8 cellular contexts compared by ENCODE assay signal in genomic region chr3:186002884-186003472, GRCh38.
DNase-seq lines count a peak whose midpoint lies in the region; ATAC-seq and TF ChIP-seq lines count a peak whose summit lies in the region.

No MANE protein-coding gene starts in this region.

- 43% methylated on average over 3 of the region's 3 CpGs for WGBS in mammary epithelial cell (ENCODE audit: low coverage, missing lambda C conversion rate)

- H3K36me3 Mint-ChIP-seq in activated naive CD4-positive, alpha-beta T cell treated with anti-CD3 and anti-CD28 coated beads, Interleukin-2, amount 10 ng/mL, durations not matched to agents 7 days and 5 days, result no peaks in the 10 kb centered on the region
- H3K36me3 Mint-ChIP-seq in progenitor cell of endocrine pancreas (ENCODE audit: insufficient read depth), result no peaks in the 10 kb centered on the region

- H3K27ac Mint-ChIP-seq in activated naive CD4-positive, alpha-beta T cell treated with anti-CD3 and anti-CD28 coated beads, Interleukin-2, amount 10 ng/mL, durations not matched to agents 7 days and 5 days, result no peak overlapping the region
- no peak overlapping the region for H3K27ac Mint-ChIP-seq in progenitor cell of endocrine pancreas

- no peaks in the 10 kb centered on the region for H3K9me3 ChIP-seq in mammary epithelial cell (replicated peaks; ENCODE audit: insufficient read depth, low read length)

- TF ChIP-seq CTCF in mammary epithelial cell (conservative IDR thresholded peaks at IDR 0.05 in 1 of 2, IDR thresholded peaks at IDR 0.05 in 1 of 2; ENCODE audit: extremely low read depth in 1 of 2, insufficient read depth in 1 of 2, low read depth in 1 of 2, low read length in 2 of 2), result peak in 1 of 2 donors; percentile 51
- TF ChIP-seq CTCF in progenitor cell of endocrine pancreas (IDR thresholded peaks at IDR 0.05; ENCODE audit: unreplicated experiment), result peak; percentile 37

- in situ Hi-C loops in mammary epithelial cell (cut with MboI; ENCODE audit: low sequenced_read_pairs in 2 of 2), result no loop called here

- peak; percentile 25 for DNase-seq in activated naive CD4-positive, alpha-beta T cell treated with anti-CD3 and anti-CD28 coated beads, Interleukin-2, amount 10 ng/mL, durations not matched to agents 7 days and 5 days
- no peak for DNase-seq in activated naive CD4-positive, alpha-beta T cell (lab: John Stamatoyannopoulos, UW)
- peak; percentile 58 for DNase-seq in M059J (ENCODE audit: low read depth)
- DNase-seq in mammary epithelial cell, result peak; percentile 41
- no peak for DNase-seq in progenitor cell of endocrine pancreas (ENCODE audit: low spot score, unreplicated experiment)

- intact Hi-C loops in mammary epithelial cell (cut with micrococcal nuclease), result loop anchor here (1.0 kb wide), 1 partner anchor 239 kb away; no protein-coding TSS in a partner anchor

- ATAC-seq in HG02970 (IDR thresholded peaks at IDR 0.05; ENCODE audit: low FRiP score, unreplicated experiment) (no peak), HG02588 (IDR thresholded peaks at IDR 0.05; ENCODE audit: unreplicated experiment) (no peak), GM19023 (IDR thresholded peaks at IDR 0.05; ENCODE audit: unreplicated experiment) (no peak)

- H3K4me3 ChIP-seq in mammary epithelial cell (replicated peaks in 1 of 3; ENCODE audit: insufficient read depth in 1 of 3, low read depth in 2 of 3, low read length in 3 of 3), result no peak overlapping the region

- no peaks in the 10 kb centered on the region for H3K27me3 ChIP-seq in mammary epithelial cell (ENCODE audit: insufficient read depth, low read length)

- H3K27ac ChIP-seq in mammary epithelial cell (ENCODE audit: insufficient read depth, low read depth, low read length), result no peak overlapping the region

- no peaks in the 10 kb centered on the region for H3K36me3 ChIP-seq in mammary epithelial cell (ENCODE audit: insufficient read depth, low read length)

- H3K9me3 Mint-ChIP-seq in activated naive CD4-positive, alpha-beta T cell treated with anti-CD3 and anti-CD28 coated beads, Interleukin-2, amount 10 ng/mL, durations not matched to agents 7 days and 5 days, result no peaks in the 10 kb centered on the region
- H3K9me3 Mint-ChIP-seq in progenitor cell of endocrine pancreas (ENCODE audit: low read depth), result no peaks in the 10 kb centered on the region

- no peaks in the 10 kb centered on the region for H3K79me2 ChIP-seq in mammary epithelial cell (ENCODE audit: insufficient read depth, low read length)

- H3K9ac ChIP-seq in mammary epithelial cell (ENCODE audit: insufficient read depth, low read length), result no peak overlapping the region

- H4K20me1 ChIP-seq in mammary epithelial cell (ENCODE audit: insufficient read depth, low read length), result no peaks in the 10 kb centered on the region

- H3K27me3 Mint-ChIP-seq in activated naive CD4-positive, alpha-beta T cell treated with anti-CD3 and anti-CD28 coated beads, Interleukin-2, amount 10 ng/mL, durations not matched to agents 7 days and 5 days, result peaks cover 5% of the 10 kb centered on the region
- peaks cover 4% of the 10 kb centered on the region for H3K27me3 Mint-ChIP-seq in progenitor cell of endocrine pancreas

- no peak overlapping the region for H3K4me3 Mint-ChIP-seq in activated naive CD4-positive, alpha-beta T cell treated with anti-CD3 and anti-CD28 coated beads, Interleukin-2, amount 10 ng/mL, durations not matched to agents 7 days and 5 days
- no peak overlapping the region for H3K4me3 Mint-ChIP-seq in progenitor cell of endocrine pancreas (ENCODE audit: low read depth)

- no peaks in the 10 kb centered on the region for H3K4me1 ChIP-seq in mammary epithelial cell (ENCODE audit: insufficient read depth, low read length)

- H2AFZ ChIP-seq in mammary epithelial cell (ENCODE audit: low read depth, low read length), result no peak overlapping the region

- CTCF ChIA-PET in activated naive CD4-positive, alpha-beta T cell treated with anti-CD3 and anti-CD28 coated beads, Interleukin-2, amount 10 ng/mL, durations not matched to agents 7 days and 5 days (lab: Charles Lee), result interaction anchor here (0.5 to 1.7 kb wide), 8 partner anchors 59 to 537 kb away, joined by 3 to 6 read pairs (median 3); no protein-coding TSS in a partner anchor
- CTCF ChIA-PET in mammary epithelial cell (lab: Charles Lee; ENCODE audit: low non-redundant PET), result interaction anchor here (0.6 to 1.0 kb wide), 3 partner anchors 10 to 537 kb away, joined by 3 to 5 read pairs (median 3); no protein-coding TSS in a partner anchor

- BruUV-seq in mammary epithelial cell (replicated peaks; lab: Mats Ljungman, UMichigan), result no TSS peak

- H3K4me2 ChIP-seq in mammary epithelial cell (ENCODE audit: insufficient read depth, low read depth, low read length), result no peak overlapping the region

- dilution Hi-C loops in mammary epithelial cell (cut with HindIII; ENCODE audit: low sequenced_read_pairs), result no loop called here

- no peaks in the 10 kb centered on the region for H3K4me1 Mint-ChIP-seq in activated naive CD4-positive, alpha-beta T cell treated with anti-CD3 and anti-CD28 coated beads, Interleukin-2, amount 10 ng/mL, durations not matched to agents 7 days and 5 days
- no peaks in the 10 kb centered on the region for H3K4me1 Mint-ChIP-seq in progenitor cell of endocrine pancreas (ENCODE audit: low read depth)

Comparison
In these comparisons a context has a peak if more than half of its experiments do, and no peak if none do; other contexts are left out.
1. DNase-seq: peak in activated naive CD4-positive, alpha-beta T cell treated with anti-CD3 and anti-CD28 coated beads, Interleukin-2, amount 10 ng/mL, durations not matched to agents 7 days and 5 days (single experiment), M059J (single experiment) and mammary epithelial cell (single experiment); none in activated naive CD4-positive, alpha-beta T cell (0 of 4) and progenitor cell of endocrine pancreas (single experiment).